In genomic region chr6:45187841-45188240, GRCh38 we compare ENCODE assay signal across 14 cellular contexts.
DNase-seq lines count a peak whose midpoint lies in the region; TF ChIP-seq lines count a peak whose summit lies in the region.
"Had no signal": no experiment of that assay in that cellular context is flagged by ENCODE, and none has a peak within 500 bp of the region (broad histone marks: within the 10 kb centered on the region; RNA-seq: fewer than 3 reads in every experiment).

No MANE protein-coding gene starts in this region.

- DNase-seq in activated naive CD4-positive, alpha-beta T cell treated with Interleukin-2 at 50 U/mL for 16 hours = peak; percentile 14
- DNase-seq in activated naive CD4-positive, alpha-beta T cell (lab: John Stamatoyannopoulos, UW) = no peak
- peak; percentile 54 for DNase-seq in MG63
- DNase-seq in amniotic stem cell (lab: John Stamatoyannopoulos, UW) = peak; percentile 2
- DNase-seq in retinal pigment epithelial cell (ENCODE audit: low read depth) = peak; percentile 50
- no peak for DNase-seq in coronary artery (ENCODE audit: low spot score)
- no peak for DNase-seq in NCI-H82 (lab: John Stamatoyannopoulos, UW)
- DNase-seq in activated CD8-positive, alpha-beta memory T cell treated with anti-CD3 and anti-CD28 coated beads, Interleukin-2, amount 50 U/mL, for 48 hours = no peak
- DNase-seq: activated CD4-positive, CD25-positive, alpha-beta regulatory T cell; effector CD8-positive, alpha-beta T cell; hippocampal formation; lower lobe of right lung; NCI-H510A; nucleus accumbens had no signal

- H3K36me3 ChIP-seq in MG63 = no peaks in the 10 kb centered on the region
- H3K36me3 ChIP-seq: lower lobe of right lung had no signal

- H3K27me3 ChIP-seq in MG63 = no peaks in the 10 kb centered on the region

- no peak overlapping the region for H3K27ac ChIP-seq in coronary artery
- H3K27ac ChIP-seq: lower lobe of right lung had no signal

- H3K9me3 ChIP-seq in MG63 = no peaks in the 10 kb centered on the region
- H3K9me3 ChIP-seq: lower lobe of right lung had no signal

- no peak overlapping the region for H3K4me3 ChIP-seq in MG63
- H3K4me3 ChIP-seq in retinal pigment epithelial cell (ENCODE audit: low read length) = no peak overlapping the region
- H3K4me3 ChIP-seq in coronary artery = no peak overlapping the region
- H3K4me3 ChIP-seq: lower lobe of right lung had no signal

- TF ChIP-seq CTCF in retinal pigment epithelial cell (conservative IDR thresholded peaks at IDR 0.05; ENCODE audit: low read depth, low read length) (no peak), coronary artery (IDR thresholded peaks at IDR 0.05) (no peak)

Comparison
In these comparisons a context has a peak if more than half of its experiments do, and no peak if none do; other contexts are left out.
1. DNase-seq: peak in activated naive CD4-positive, alpha-beta T cell treated with Interleukin-2 at 50 U/mL for 16 hours (single experiment), MG63 (single experiment), amniotic stem cell (single experiment) and retinal pigment epithelial cell (single experiment); none in activated naive CD4-positive, alpha-beta T cell (0 of 4), coronary artery (single experiment), NCI-H82 (single experiment) and activated CD8-positive, alpha-beta memory T cell treated with anti-CD3 and anti-CD28 coated beads, Interleukin-2, amount 50 U/mL, for 48 hours (single experiment).